Comparison of ENCODE assay signal across 8 cellular contexts in genomic region chr12:17335487-17335886, GRCh38.
"Had no signal": no experiment of that assay in that cellular context is flagged by ENCODE, and none has a peak within 500 bp of the region (broad histone marks: within the 10 kb centered on the region; RNA-seq: fewer than 3 reads in every experiment).

No MANE protein-coding gene starts in this region.

- ATAC-seq: GM12878 had no signal

- DNase-seq: GDM1, GF-D8 had no signal

- H3K4me3 ChIP-seq: GM12878 had no signal

- FAIRE-seq: G401.6, GM12878, GM12891, GM12892, GM18507, GM19239 had no signal
